19 cellular contexts compared by ENCODE assay signal in the genomic region with DNA sequence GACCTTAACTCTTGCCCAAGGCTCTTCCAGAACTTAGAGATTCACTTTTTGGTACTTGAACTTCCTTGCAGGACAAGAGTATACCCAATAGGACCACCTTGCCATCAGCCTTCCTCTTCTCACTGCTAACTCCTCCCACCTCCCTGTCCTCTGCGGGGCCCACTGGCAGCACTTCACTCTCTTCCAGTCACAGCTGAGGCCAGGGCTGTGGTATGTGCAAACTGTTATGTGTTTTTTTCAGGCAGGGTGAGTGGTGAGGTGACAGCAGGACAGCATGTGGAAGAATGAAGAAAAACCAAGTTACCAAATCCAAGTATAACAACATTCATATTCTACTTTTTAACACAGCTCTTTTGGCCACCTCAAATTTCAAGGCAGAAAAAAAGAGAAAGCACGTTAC.
DNase-seq lines count a peak whose midpoint lies in the region; ATAC-seq, FAIRE-seq and TF ChIP-seq lines count a peak whose summit lies in the region.
"Had no signal": no experiment of that assay in that cellular context is flagged by ENCODE, and none has a peak within 500 bp of the region (broad histone marks: within the 10 kb centered on the region; RNA-seq: fewer than 3 reads in every experiment).

No MANE protein-coding gene starts in this region.

- TF ChIP-seq CTCF in H1 (IDR thresholded peaks at IDR 0.05; ENCODE audit: control extremely low read depth in 1 of 3, insufficient read depth in 1 of 3, low read depth in 1 of 3, low read length in 3 of 3) (no peak), left ventricle myocardium inferior (IDR thresholded peaks at IDR 0.05; ENCODE audit: borderline replicate concordance) (no peak), BE2C (IDR thresholded peaks at IDR 0.05; ENCODE audit: low read depth, low read length) (no peak)

- TF ChIP-seq EP300 in H1 (IDR thresholded peaks at IDR 0.05; ENCODE audit: borderline replicate concordance in 1 of 2, low read depth in 2 of 2, low read length in 2 of 2), result no peak

- no peak for TF ChIP-seq RAD21 in H1 (IDR thresholded peaks at IDR 0.05 in 1 of 2, conservative IDR thresholded peaks at IDR 0.05 in 1 of 2; ENCODE audit: low read depth in 2 of 2, low read length in 2 of 2)

- H2BK12ac ChIP-seq in H1 (ENCODE audit: low read depth, low read length), result no peak overlapping the region

- no peak overlapping the region for H4K5ac ChIP-seq in H1 (ENCODE audit: insufficient read length, low read depth, low read length)

- intact Hi-C loops in left ventricle myocardium inferior (cut with micrococcal nuclease) (no loop called here), sciatic nerve (cut with DNase I) (no loop called here)

- H3K4me3 ChIP-seq in H1 (ENCODE audit: extremely low read depth in 1 of 4, insufficient read depth in 2 of 4, low read depth in 3 of 4, low read length in 4 of 4) (no peak overlapping the region), left ventricle myocardium inferior (no peak overlapping the region), BE2C (ENCODE audit: low read depth, low read length) (no peak overlapping the region)
- H3K4me3 ChIP-seq: GM12878 had no signal

- H2BK120ac ChIP-seq in H1 (replicated peaks; ENCODE audit: low read depth, low read length), result no peak overlapping the region

- H3K4me1 ChIP-seq in H1 (replicated peaks in 1 of 4; ENCODE audit: control insufficient read depth in 3 of 4, insufficient read depth in 4 of 4, low read length in 3 of 4), result no peaks in the 10 kb centered on the region; a peak in 1 of 7 replicates
- H3K4me1 ChIP-seq in left ventricle myocardium inferior, result peaks cover 12% of the 10 kb centered on the region
- no peaks in the 10 kb centered on the region for H3K4me1 ChIP-seq in BE2C

- peak overlapping the region; percentile 51; the same call in 1 of the 2 replicates for H2AFZ ChIP-seq in H1 (ENCODE audit: low read length)

- no peak overlapping the region for H3K9ac ChIP-seq in H1 (replicated peaks in 1 of 4; ENCODE audit: extremely low read depth in 1 of 4, low read depth in 3 of 4, low read length in 3 of 4)

- H4K8ac ChIP-seq in H1 (ENCODE audit: extremely low read depth, insufficient read depth, low read length), result no peak overlapping the region

- no peak overlapping the region for H3K4me2 ChIP-seq in H1 (ENCODE audit: insufficient read depth in 1 of 2, low read depth in 2 of 2, low read length in 2 of 2)

- FAIRE-seq in H1 (lab: Jason Lieb, UNC), result no peak
- FAIRE-seq: A204.1, GM12878, GM18507, HTR-8/SVneo had no signal

- H3K14ac ChIP-seq in H1 (ENCODE audit: insufficient read length), result no peak overlapping the region

- H4K91ac ChIP-seq in H1 (replicated peaks; ENCODE audit: insufficient read length, low read length), result no peak overlapping the region

- H2AK5ac ChIP-seq in H1 (ENCODE audit: low read depth, low read length), result no peak overlapping the region

- no peak overlapping the region for H2BK5ac ChIP-seq in H1 (ENCODE audit: low read depth, low read length)

- no peaks in the 10 kb centered on the region for H3K36me3 ChIP-seq in H1 (ENCODE audit: control insufficient read depth in 2 of 4, insufficient read depth in 4 of 4, low read length in 3 of 4)
- no peaks in the 10 kb centered on the region for H3K36me3 ChIP-seq in left ventricle myocardium inferior
- H3K36me3 ChIP-seq in BE2C, result no peaks in the 10 kb centered on the region

- 96% methylated on average over 2 of the region's 2 CpGs; no CpG with 5 or more reads in 1 of the 2 experiments for WGBS in H1 (ENCODE audit: extremely low coverage in 1 of 2, insufficient coverage in 1 of 2, insufficient read length in 1 of 2, insufficient replicate concordance in 2 of 2, low coverage in 1 of 2, low lambda C conversion rate in 2 of 2, missing lambda C conversion rate in 1 of 2), 2 experiments

- POLR2A ChIA-PET in H1 (lab: Charles Lee; ENCODE audit: partially characterized antibody), result no interaction called here

- H2BK15ac ChIP-seq in H1 (ENCODE audit: low read length), result no peak overlapping the region

- H3K4ac ChIP-seq in H1 (replicated peaks; ENCODE audit: insufficient read length, low read depth, low read length), result no peak overlapping the region

- H3K79me1 ChIP-seq in H1 (ENCODE audit: low read depth, low read length), result no peaks in the 10 kb centered on the region

- no peak overlapping the region for H2BK20ac ChIP-seq in H1 (ENCODE audit: low read length)

- H3K23me2 ChIP-seq in H1 (ENCODE audit: low read depth, low read length), result no peaks in the 10 kb centered on the region

- H3K27ac ChIP-seq in H1 (ENCODE audit: low read depth, low read length) (no peak overlapping the region), left ventricle myocardium inferior (replicated peaks) (no peak overlapping the region)
- H3K27ac ChIP-seq: C4-2B had no signal

- H3K79me2 ChIP-seq in H1 (ENCODE audit: control insufficient read depth in 1 of 2, insufficient read depth in 2 of 2, low read length in 2 of 2), result no peaks in the 10 kb centered on the region

- ATAC-seq in sciatic nerve, result peak; percentile 84
- no peak for ATAC-seq in HG03097 (IDR thresholded peaks at IDR 0.05; ENCODE audit: low FRiP score, unreplicated experiment)
- no peak for ATAC-seq in GM21360 (IDR thresholded peaks at IDR 0.05; ENCODE audit: unreplicated experiment)
- ATAC-seq: GM12878, HCT116 had no signal

- CTCF ChIA-PET in H1 (lab: Charles Lee; ENCODE audit: partially characterized antibody), result interaction anchor here (0.6 kb wide), 1 partner anchor 572 kb away, joined by 3 read pairs; no protein-coding TSS in a partner anchor

- H3K9me3 ChIP-seq in H1 (ENCODE audit: insufficient read depth in 2 of 2, low read depth in 1 of 2, low read length in 1 of 2) (no peaks in the 10 kb centered on the region), left ventricle myocardium inferior (replicated peaks) (no peaks in the 10 kb centered on the region), BE2C (no peaks in the 10 kb centered on the region)

- H4K20me1 ChIP-seq in H1 (replicated peaks in 1 of 2; ENCODE audit: control insufficient read depth in 1 of 2, insufficient read depth in 2 of 2, low read length in 2 of 2), result no peaks in the 10 kb centered on the region

- H3K27me3 ChIP-seq in H1 (replicated peaks in 1 of 4; ENCODE audit: control insufficient read depth in 3 of 4, extremely low read depth in 1 of 4, insufficient read depth in 3 of 4, low read length in 3 of 4) (no peaks in the 10 kb centered on the region), left ventricle myocardium inferior (ENCODE audit: low read depth) (no peaks in the 10 kb centered on the region), BE2C (no peaks in the 10 kb centered on the region)

- no peak overlapping the region for H3K23ac ChIP-seq in H1 (ENCODE audit: insufficient read length)

- no peak overlapping the region for H3K18ac ChIP-seq in H1 (ENCODE audit: extremely low read depth, low read length)

- DNase-seq in EH (ENCODE audit: low read depth), result peak; percentile 8
- DNase-seq in H1 (ENCODE audit: low read depth in 1 of 2, low spot score in 2 of 2), result no peak
- DNase-seq in left ventricle myocardium inferior, result peak; percentile 24
- no peak for DNase-seq in sciatic nerve (ENCODE audit: low spot score)
- DNase-seq in NCI-H2107 treated with DMSO at 0.1 percent for 48 hours (lab: John Stamatoyannopoulos, UW; ENCODE audit: unreplicated experiment), result no peak
- no peak for DNase-seq in BE2C
- DNase-seq: DMS153, NCI-H1436 treated with DMSO at 0.1 percent for 48 hours, NCI-H2081 treated with DMSO at 0.1 percent for 48 hours, NCI-H226, NCI-H526 had no signal

- no peak overlapping the region for H3K56ac ChIP-seq in H1 (replicated peaks; ENCODE audit: insufficient read length, low read depth, low read length)

- TF ChIP-seq POLR2A in H1 (IDR thresholded peaks at IDR 0.05; ENCODE audit: control extremely low read depth in 1 of 2, low read depth in 2 of 2, low read length in 2 of 2), result no peak

TF ChIP-seq in H1, 55 proteins besides CTCF, POLR2A, EP300 and RAD21:
- TF ChIP-seq SP4 (IDR thresholded peaks at IDR 0.05; ENCODE audit: low read length) (no peak), SUZ12 (IDR thresholded peaks at IDR 0.05; ENCODE audit: low read length) (no peak), BCL11A (IDR thresholded peaks at IDR 0.05; ENCODE audit: low read depth in 2 of 2, low read length in 2 of 2) (no peak), RXRA (IDR thresholded peaks at IDR 0.05; ENCODE audit: insufficient read depth, low read depth, low read length) (no peak), PHF8 (conservative IDR thresholded peaks at IDR 0.05; ENCODE audit: low read depth, low read length) (no peak), TAF7 (optimal IDR thresholded peaks at IDR 0.05; ENCODE audit: borderline replicate concordance, low read depth, low read length) (no peak), SIX5 (IDR thresholded peaks at IDR 0.05; ENCODE audit: low read depth, low read length) (no peak), ASH2L (IDR thresholded peaks at IDR 0.05; ENCODE audit: low read length) (no peak), SP1 (IDR thresholded peaks at IDR 0.05; ENCODE audit: low read depth, low read length) (no peak), POU5F1 (IDR thresholded peaks at IDR 0.05; ENCODE audit: low read depth, low read length) (no peak), CHD2 (IDR thresholded peaks at IDR 0.05; ENCODE audit: low read length) (no peak), CBX5 (IDR thresholded peaks at IDR 0.05; ENCODE audit: low read depth, low read length) (no peak)
- TF ChIP-seq, protein P1, sequence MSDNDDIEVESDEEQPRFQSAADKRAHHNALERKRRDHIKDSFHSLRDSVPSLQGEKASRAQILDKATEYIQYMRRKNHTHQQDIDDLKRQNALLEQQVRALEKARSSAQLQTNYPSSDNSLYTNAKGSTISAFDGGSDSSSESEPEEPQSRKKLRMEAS (IDR thresholded peaks at IDR 0.05), result no peak
- TF ChIP-seq, protein P2, sequence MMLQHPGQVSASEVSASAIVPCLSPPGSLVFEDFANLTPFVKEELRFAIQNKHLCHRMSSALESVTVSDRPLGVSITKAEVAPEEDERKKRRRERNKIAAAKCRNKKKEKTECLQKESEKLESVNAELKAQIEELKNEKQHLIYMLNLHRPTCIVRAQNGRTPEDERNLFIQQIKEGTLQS (IDR thresholded peaks at IDR 0.05; ENCODE audit: insufficient read depth, low read depth, low read length), result no peak

Comparison
In these comparisons a context has a peak if more than half of its experiments do, and no peak if none do; other contexts are left out.
1. DNase-seq: peak in EH (single experiment) and left ventricle myocardium inferior (single experiment); none in H1 (0 of 2), sciatic nerve (single experiment), NCI-H2107 treated with DMSO at 0.1 percent for 48 hours (single experiment) and BE2C (single experiment).